15 cellular contexts compared by ENCODE assay signal in the genomic region with DNA sequence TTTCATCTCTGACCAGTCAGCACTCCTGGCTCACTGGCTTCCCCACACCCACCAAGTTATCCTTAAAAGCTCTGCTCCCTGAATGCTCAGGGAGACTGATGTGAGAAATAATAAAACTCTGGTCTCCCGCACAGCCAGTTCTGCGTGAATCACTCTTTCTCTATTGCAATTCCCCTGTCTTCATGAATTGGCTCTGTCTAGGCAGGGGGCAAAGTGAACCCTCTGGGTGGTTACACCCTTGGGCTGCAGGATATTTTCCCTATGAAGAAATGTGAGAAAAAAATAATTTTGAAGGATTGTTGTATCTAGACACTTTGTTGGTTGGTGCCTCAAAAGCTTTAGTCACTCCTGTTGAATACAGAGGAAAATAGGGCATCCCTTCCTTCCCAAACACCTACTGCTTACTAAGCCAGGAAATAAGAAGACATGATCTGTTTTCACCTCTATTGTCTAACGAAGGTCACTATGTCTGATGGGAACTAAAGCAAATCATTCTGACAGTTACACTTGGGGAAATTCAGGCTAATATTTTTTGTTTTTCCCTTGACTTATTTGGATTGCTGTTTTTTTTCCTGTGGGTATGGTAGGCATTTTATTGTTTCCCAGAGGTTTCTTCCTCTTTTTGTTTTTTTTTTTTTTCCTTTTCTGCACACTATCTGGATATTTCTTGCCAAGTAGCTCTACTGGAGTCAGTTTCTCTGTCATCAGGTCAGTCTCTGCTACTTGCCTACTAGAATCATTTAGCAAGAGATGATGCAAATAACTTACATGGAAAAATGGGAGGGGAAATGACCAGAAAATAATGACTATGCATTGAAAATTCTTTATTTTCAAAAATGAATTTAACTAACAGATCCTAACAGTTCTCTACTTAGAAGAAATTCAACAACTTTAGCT. TPM values are rescaled to one million over a fixed set of nuclear protein-coding genes. Genes with fewer than 3 reads are reported as not detected.
DNase-seq lines count a peak whose midpoint lies in the region; ATAC-seq and TF ChIP-seq lines count a peak whose summit lies in the region.
"Had no signal": no experiment of that assay in that cellular context is flagged by ENCODE, and none has a peak within 500 bp of the region (broad histone marks: within the 10 kb centered on the region; RNA-seq: fewer than 3 reads in every experiment).

No MANE protein-coding gene starts in this region.

- no peaks in the 10 kb centered on the region for H3K36me3 ChIP-seq in HEK293 (ENCODE audit: control insufficient read depth in 2 of 2, insufficient read depth in 1 of 2, low read length in 2 of 2)
- no peaks in the 10 kb centered on the region for H3K36me3 ChIP-seq in parathyroid adenoma (ENCODE audit: control insufficient read depth, insufficient read depth, low read length)
- H3K36me3 ChIP-seq: adrenal gland, SJSA1 had no signal

- no peak overlapping the region for H3K27ac ChIP-seq in HEK293 (ENCODE audit: extremely low read depth, low read depth, low read length)
- H3K27ac ChIP-seq in parathyroid adenoma: peak overlapping the region; percentile 91
- H3K27ac ChIP-seq: SJSA1 had no signal

- no peaks in the 10 kb centered on the region for H3K27me3 ChIP-seq in parathyroid adenoma (ENCODE audit: control insufficient read depth, insufficient read depth, low read length)
- H3K27me3 ChIP-seq: adrenal gland, SJSA1 had no signal

- no peak for TF ChIP-seq CTCF in HEK293 (tag by site-specific recombination; IDR thresholded peaks at IDR 0.05)
- no peak for TF ChIP-seq CTCF in parathyroid adenoma (IDR thresholded peaks at IDR 0.05)

- H3K9ac ChIP-seq in parathyroid adenoma: no peak overlapping the region

- CTCF ChIA-PET in activated CD8-positive, alpha-beta memory T cell treated with anti-CD3 and anti-CD28 coated beads, Interleukin-2, amount 10 ng/mL, durations not matched to agents 7 days and 5 days (lab: Charles Lee): interaction anchor here (0.9 to 3.2 kb wide), 5 partner anchors 8 to 57 kb away, joined by 3 to 15 read pairs (median 5); no protein-coding TSS in a partner anchor
- CTCF ChIA-PET in HEK293 (lab: Yijun Ruan, JAX): interaction anchor here (0.6 kb wide), 1 partner anchor 139 kb away, joined by 3 read pairs; no protein-coding TSS in a partner anchor

- no peak overlapping the region for H3K4me3 Mint-ChIP-seq in activated CD8-positive, alpha-beta memory T cell treated with anti-CD3 and anti-CD28 coated beads, Interleukin-2, amount 10 ng/mL, durations not matched to agents 7 days and 5 days

- H3K4me3 ChIP-seq in HEK293 (ENCODE audit: low read depth, low read length) (no peak overlapping the region), parathyroid adenoma (ENCODE audit: low read depth, low read length) (no peak overlapping the region)
- H3K4me3 ChIP-seq: adrenal gland, K562, SJSA1 had no signal

- peak overlapping the region; percentile 67 for H2AFZ ChIP-seq in parathyroid adenoma

- H3K9me3 ChIP-seq in HEK293 (ENCODE audit: control insufficient read depth, insufficient read depth, low read depth, low read length) (no peaks in the 10 kb centered on the region), parathyroid adenoma (ENCODE audit: control insufficient read depth, low read length) (no peaks in the 10 kb centered on the region)
- H3K9me3 ChIP-seq: adrenal gland, SJSA1 had no signal

- no peaks in the 10 kb centered on the region for H3K79me2 ChIP-seq in parathyroid adenoma

- H3K4me1 ChIP-seq in HEK293 (ENCODE audit: control insufficient read depth, insufficient read depth, low read length): no peaks in the 10 kb centered on the region
- peaks cover 59% of the 10 kb centered on the region for H3K4me1 ChIP-seq in parathyroid adenoma

- H3K9me3 Mint-ChIP-seq in activated CD8-positive, alpha-beta memory T cell treated with anti-CD3 and anti-CD28 coated beads, Interleukin-2, amount 10 ng/mL, durations not matched to agents 7 days and 5 days (ENCODE audit: low read depth): peaks cover 3% of the 10 kb centered on the region

- H3K27me3 Mint-ChIP-seq in activated CD8-positive, alpha-beta memory T cell treated with anti-CD3 and anti-CD28 coated beads, Interleukin-2, amount 10 ng/mL, durations not matched to agents 7 days and 5 days: no peaks in the 10 kb centered on the region

- no peak for ATAC-seq in activated CD8-positive, alpha-beta memory T cell treated with anti-CD3 and anti-CD28 coated beads, Interleukin-2, amount 10 ng/mL, durations not matched to agents 7 days and 5 days
- no peak for ATAC-seq in GM19397 (IDR thresholded peaks at IDR 0.05; ENCODE audit: unreplicated experiment)
- ATAC-seq: K562 had no signal

- H3K4me1 Mint-ChIP-seq in activated CD8-positive, alpha-beta memory T cell treated with anti-CD3 and anti-CD28 coated beads, Interleukin-2, amount 10 ng/mL, durations not matched to agents 7 days and 5 days: peaks cover 49% of the 10 kb centered on the region

- peaks cover 28% of the 10 kb centered on the region for H3K36me3 Mint-ChIP-seq in activated CD8-positive, alpha-beta memory T cell treated with anti-CD3 and anti-CD28 coated beads, Interleukin-2, amount 10 ng/mL, durations not matched to agents 7 days and 5 days

- DNase-seq in activated CD8-positive, alpha-beta memory T cell treated with anti-CD3 and anti-CD28 coated beads, Interleukin-2, amount 10 ng/mL, durations not matched to agents 7 days and 5 days: no peak
- no peak for DNase-seq in activated CD8-positive, alpha-beta memory T cell treated with anti-CD3 and anti-CD28 coated beads for 24 hours
- DNase-seq in dermis blood vessel endothelial cell (peak; percentile 56), NOMO-1 (lab: John Stamatoyannopoulos, UW; ENCODE audit: unreplicated experiment in 2 of 2) (no peak), globus pallidus (ENCODE audit: low spot score) (no peak)
- DNase-seq: adrenal gland, Calu3, NCI-H1417, NCI-H2227 treated with DMSO at 0.1 percent for 48 hours had no signal

- peak overlapping the region; percentile 81 for H3K27ac Mint-ChIP-seq in activated CD8-positive, alpha-beta memory T cell treated with anti-CD3 and anti-CD28 coated beads, Interleukin-2, amount 10 ng/mL, durations not matched to agents 7 days and 5 days

- peak overlapping the region; percentile 25 for H3K4me2 ChIP-seq in parathyroid adenoma (ENCODE audit: low read length)

- POLR2A ChIA-PET in HEK293 (lab: Yijun Ruan, JAX): no interaction called here

TF ChIP-seq in HEK293, 187 proteins besides CTCF, POLR2A, EP300 and RAD21:
- peak; percentile 76 for TF ChIP-seq SETDB1 (IDR thresholded peaks at IDR 0.05; ENCODE audit: insufficient read length, low read length)
- no peak for TF ChIP-seq ZNF670 (tag by site-specific recombination; IDR thresholded peaks at IDR 0.05; ENCODE audit: low read depth)

RNA-seq across cellular contexts. Expression of gene TNFSF10, which starts 15.4 kb away (rescaled TPM):
- total RNA-seq in activated CD8-positive, alpha-beta memory T cell treated with anti-CD3 and anti-CD28 coated beads, Interleukin-2, amount 10 ng/mL, durations not matched to agents 7 days and 5 days: 100 to 1,000 TPM; 144 to 256 TPM
- 169 and 180 TPM in 2 replicates for total RNA-seq in dermis blood vessel endothelial cell
- total RNA-seq: myocyte had no signal
